8 cellular contexts compared by ENCODE assay signal in genomic region chr2:196268538-196269338, GRCh38.
A peak's percentile ranks its signal among the peaks of the same experiment; 100 is the strongest.
DNase-seq lines count a peak whose midpoint lies in the region; ATAC-seq and TF ChIP-seq lines count a peak whose summit lies in the region.

No MANE protein-coding gene starts in this region.

- H3K27me3 ChIP-seq in mesenchymal stem cell (ENCODE audit: control insufficient read depth in 1 of 2, insufficient read depth in 1 of 2, low read length in 2 of 2) = no peaks in the 10 kb centered on the region

- peak overlapping the region in 1 of 2 experiments; percentile 21 for H2BK12ac ChIP-seq in mesenchymal stem cell (ENCODE audit: low read length in 2 of 2)

- H2AK5ac ChIP-seq in mesenchymal stem cell (ENCODE audit: low read length, severe bottlenecking) = no peak overlapping the region

- no peaks in the 10 kb centered on the region for H3K9me3 ChIP-seq in mesenchymal stem cell (ENCODE audit: control insufficient read depth, low read length)

- H3K36me3 ChIP-seq in mesenchymal stem cell (ENCODE audit: control insufficient read depth in 1 of 2, insufficient read depth in 2 of 2, low read depth in 1 of 2, low read length in 2 of 2) = peaks cover 0 to 5% of the 10 kb centered on the region in 2 experiments

- H3K14ac ChIP-seq in mesenchymal stem cell (ENCODE audit: low read length in 2 of 2) = no peak overlapping the region

- H3K4me3 ChIP-seq in mesenchymal stem cell (ENCODE audit: insufficient read depth in 1 of 2, low read depth in 1 of 2, low read length in 2 of 2) = no peak overlapping the region

- no peak overlapping the region for H2AFZ ChIP-seq in mesenchymal stem cell (ENCODE audit: low read depth, low read length)

- TF ChIP-seq CTCF in GM10266 (IDR thresholded peaks at IDR 0.05; ENCODE audit: control insufficient read depth, insufficient read depth, low read depth, missing control alignments) = no peak

- no peak overlapping the region for H3K4me2 ChIP-seq in mesenchymal stem cell (ENCODE audit: low read length, poor library complexity, severe bottlenecking)

- H3K4me1 ChIP-seq in mesenchymal stem cell (ENCODE audit: control insufficient read depth, insufficient read depth, low read depth, low read length) = peaks cover 6% of the 10 kb centered on the region

- H3K18ac ChIP-seq in mesenchymal stem cell (ENCODE audit: low read depth in 1 of 2, low read length in 2 of 2) = peak overlapping the region in 1 of 2 experiments; percentile 11

- no peak overlapping the region for H2BK15ac ChIP-seq in mesenchymal stem cell (ENCODE audit: low read depth, poor library complexity, severe bottlenecking)

- no peak overlapping the region for H3K23ac ChIP-seq in mesenchymal stem cell (ENCODE audit: low read length in 2 of 2)

- no peak overlapping the region for H3K4ac ChIP-seq in mesenchymal stem cell (ENCODE audit: low read depth in 1 of 2, low read length in 2 of 2)

- H4K8ac ChIP-seq in mesenchymal stem cell (ENCODE audit: low read length) = peak overlapping the region; percentile 13

- H4K91ac ChIP-seq in mesenchymal stem cell (ENCODE audit: low read length) = no peak overlapping the region

- ATAC-seq in GM18502 (IDR thresholded peaks at IDR 0.05; ENCODE audit: poor library complexity, unreplicated experiment) (peak; percentile 52), HG03442 (IDR thresholded peaks at IDR 0.05; ENCODE audit: unreplicated experiment) (peak; percentile 37), GM21717 (IDR thresholded peaks at IDR 0.05; ENCODE audit: unreplicated experiment) (no peak)

- WGBS in mesenchymal stem cell = 8% methylated on average over 6 of the region's 8 CpGs

- no peak overlapping the region for H3K27ac ChIP-seq in mesenchymal stem cell (ENCODE audit: low read length, poor library complexity, severe bottlenecking)

- H2BK5ac ChIP-seq in mesenchymal stem cell (ENCODE audit: low read depth, low read length, poor library complexity, severe bottlenecking) = no peak overlapping the region

- H2BK120ac ChIP-seq in mesenchymal stem cell (ENCODE audit: low read depth, low read length) = no peak overlapping the region

- DNase-seq in activated T-cell treated with anti-CD3 and anti-CD28 coated beads, Interleukin-2, amount 50 U/mL, for 48 hours = peak; percentile 53 to 57
- peak; percentile 59 for DNase-seq in mesenchymal stem cell
- DNase-seq in NCI-H2227 treated with DMSO at 0.1 percent for 48 hours (lab: John Stamatoyannopoulos, UW) = no peak
- no peak for DNase-seq in GM10266 (ENCODE audit: extremely low spot score)
- no peak for DNase-seq in dedifferentiated amniotic fluid mesenchymal stem cell (ENCODE audit: extremely low spot score)

- no peak overlapping the region for H3K9ac ChIP-seq in mesenchymal stem cell (ENCODE audit: low read length)

- no peaks in the 10 kb centered on the region for H3K79me1 ChIP-seq in mesenchymal stem cell (replicated peaks; ENCODE audit: low read length, poor library complexity, severe bottlenecking)

Comparison
In these comparisons a context has a peak if more than half of its experiments do, and no peak if none do; other contexts are left out.
1. DNase-seq: peak in activated T-cell treated with anti-CD3 and anti-CD28 coated beads, Interleukin-2, amount 50 U/mL, for 48 hours (2 of 2) and mesenchymal stem cell (single experiment); none in NCI-H2227 treated with DMSO at 0.1 percent for 48 hours (single experiment), GM10266 (single experiment) and dedifferentiated amniotic fluid mesenchymal stem cell (single experiment).